ENCODE assay signal across 12 cellular contexts in the genomic region with DNA sequence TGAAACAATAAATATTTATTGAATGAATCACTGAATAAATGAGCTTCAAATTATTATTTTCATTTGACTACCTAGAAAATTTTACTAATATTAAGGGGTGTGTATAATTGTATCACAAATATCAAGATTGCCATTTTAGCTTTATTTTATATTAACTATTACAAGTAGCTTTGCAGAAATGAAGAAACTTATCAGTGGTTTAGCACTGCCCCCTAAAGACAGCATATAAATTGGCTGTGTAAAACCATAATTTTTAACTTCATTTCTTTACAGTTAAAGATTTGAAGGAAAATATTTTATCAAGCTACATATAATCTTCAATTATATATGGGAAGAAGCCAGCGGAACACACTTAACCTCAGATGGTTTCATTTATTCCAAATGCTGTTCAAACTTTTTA. TPM values are rescaled to one million over a fixed set of nuclear protein-coding genes. Genes with fewer than 3 reads are reported as not detected.
DNase-seq lines count a peak whose midpoint lies in the region; ATAC-seq, FAIRE-seq and TF ChIP-seq lines count a peak whose summit lies in the region.
"Had no signal": no experiment of that assay in that cellular context is flagged by ENCODE, and none has a peak within 500 bp of the region (broad histone marks: within the 10 kb centered on the region; RNA-seq: fewer than 3 reads in every experiment).

No MANE protein-coding gene starts in this region.

- no peak for FAIRE-seq in HepG2 (lab: Jason Lieb, UNC)
- FAIRE-seq in pancreas (lab: Jason Lieb, UNC), result no peak

- H4K20me1 ChIP-seq in HepG2 (ENCODE audit: insufficient read depth, low read length), result no peaks in the 10 kb centered on the region
- no peaks in the 10 kb centered on the region for H4K20me1 ChIP-seq in OCI-LY1 (ENCODE audit: insufficient read depth, low read length)
- H4K20me1 ChIP-seq: BLaER1 had no signal

- no peaks in the 10 kb centered on the region; a peak in 1 of 5 replicates for H3K27me3 ChIP-seq in HepG2 (ENCODE audit: control insufficient read depth in 1 of 2, insufficient read depth in 2 of 2, low read length in 2 of 2)
- H3K27me3 ChIP-seq in right lobe of liver, result no peaks in the 10 kb centered on the region
- no peaks in the 10 kb centered on the region for H3K27me3 ChIP-seq in OCI-LY1 (ENCODE audit: insufficient read depth, low read length)
- H3K27me3 ChIP-seq in pancreas, result no peaks in the 10 kb centered on the region
- H3K27me3 ChIP-seq: BLaER1 had no signal

- no peaks in the 10 kb centered on the region for H3K9me3 ChIP-seq in HepG2 (ENCODE audit: low read length)
- H3K9me3 ChIP-seq in right lobe of liver, result no peaks in the 10 kb centered on the region
- no peaks in the 10 kb centered on the region for H3K9me3 ChIP-seq in OCI-LY1 (ENCODE audit: low read length)
- H3K9me3 ChIP-seq in pancreas, result no peaks in the 10 kb centered on the region
- H3K9me3 ChIP-seq: BLaER1 had no signal

- no peak for DNase-seq in HepG2 (ENCODE audit: low spot score)
- DNase-seq in right lobe of liver, result no peak
- DNase-seq in epithelial cell of proximal tubule (ENCODE audit: low read depth), result peak; percentile 7
- DNase-seq in pancreas, result no peak
- DNase-seq: NCI-H446 treated with DMSO at 0.1 percent for 48 hours had no signal

- H3K9me2 ChIP-seq in OCI-LY1 (ENCODE audit: low read depth, low read length), result no peaks in the 10 kb centered on the region

- H3K9ac ChIP-seq in HepG2 (ENCODE audit: insufficient read depth, low read depth, low read length) (no peak overlapping the region), OCI-LY1 (ENCODE audit: low read length) (no peak overlapping the region)
- H3K9ac ChIP-seq: BLaER1 had no signal

- H2AFZ ChIP-seq in HepG2 (ENCODE audit: low read length) (no peak overlapping the region), OCI-LY1 (ENCODE audit: low read length) (no peak overlapping the region)

- H3K27ac ChIP-seq in HepG2 (ENCODE audit: extremely low read length, insufficient read depth, low read length), result no peak overlapping the region
- no peak overlapping the region for H3K27ac ChIP-seq in right lobe of liver
- no peak overlapping the region for H3K27ac ChIP-seq in OCI-LY1 (ENCODE audit: low read depth, low read length, poor library complexity, severe bottlenecking)
- H3K27ac ChIP-seq in pancreas, result no peak overlapping the region
- H3K27ac ChIP-seq: BLaER1 had no signal

- CTCF ChIA-PET in HepG2 (lab: Yijun Ruan, JAX; ENCODE audit: low intra/inter-chr PET ratio, low total read pairs), result interaction anchor here (1.3 kb wide), 1 partner anchor 615 kb away, joined by 5 read pairs; no protein-coding TSS in a partner anchor

- no peaks in the 10 kb centered on the region for H3K4me1 ChIP-seq in HepG2 (ENCODE audit: insufficient read depth, low read length)
- H3K4me1 ChIP-seq in right lobe of liver, result no peaks in the 10 kb centered on the region
- H3K4me1 ChIP-seq in OCI-LY1 (ENCODE audit: insufficient read depth, low read length, severe bottlenecking), result peaks cover 28% of the 10 kb centered on the region
- H3K4me1 ChIP-seq in pancreas, result no peaks in the 10 kb centered on the region

- TF ChIP-seq EP300 in HepG2 (IDR thresholded peaks at IDR 0.05; ENCODE audit: low read depth in 2 of 2, low read length in 2 of 2) (no peak), HepG2 (CRISPR knock-in tag; IDR thresholded peaks at IDR 0.05; ENCODE audit: borderline replicate concordance) (no peak)

- H3K79me2 ChIP-seq in HepG2 (ENCODE audit: insufficient read depth, low read length) (no peaks in the 10 kb centered on the region), OCI-LY1 (ENCODE audit: insufficient read depth, low read length) (no peaks in the 10 kb centered on the region)

- POLR2A ChIA-PET in HepG2 (lab: Yijun Ruan, JAX), result no interaction called here

- BruUV-seq in HepG2 (replicated peaks; lab: Mats Ljungman, UMichigan), result no TSS peak

- no peak overlapping the region for H3K4me2 ChIP-seq in HepG2 (ENCODE audit: low read depth, low read length)
- H3K4me2 ChIP-seq in OCI-LY1 (ENCODE audit: low read length), result no peak overlapping the region

- TF ChIP-seq RAD21 in HepG2 (CRISPR knock-in tag; IDR thresholded peaks at IDR 0.05), result no peak

- H3K4me3 ChIP-seq in HepG2 (replicated peaks in 1 of 3; ENCODE audit: insufficient read depth in 1 of 3, low read depth in 2 of 3, low read length in 3 of 3) (no peak overlapping the region), right lobe of liver (no peak overlapping the region), OCI-LY1 (ENCODE audit: low read depth, low read length, poor library complexity, severe bottlenecking) (no peak overlapping the region), epithelial cell of proximal tubule (ENCODE audit: low read depth, low read length) (no peak overlapping the region), pancreas (no peak overlapping the region)
- H3K4me3 ChIP-seq: BLaER1 had no signal

- no peak for ATAC-seq in HepG2
- ATAC-seq in right lobe of liver, result no peak
- no peak for ATAC-seq in GM19455 (IDR thresholded peaks at IDR 0.05; ENCODE audit: unreplicated experiment)
- no peak for ATAC-seq in HG02798 (IDR thresholded peaks at IDR 0.05; ENCODE audit: poor library complexity, unreplicated experiment)
- ATAC-seq in pancreas, result no peak
- ATAC-seq in GM21786 (IDR thresholded peaks at IDR 0.05; ENCODE audit: unreplicated experiment), result no peak

- H3K36me3 ChIP-seq in HepG2 (replicated peaks in 1 of 2; ENCODE audit: control insufficient read depth in 1 of 2, insufficient read depth in 2 of 2, low read length in 2 of 2) (no peaks in the 10 kb centered on the region), right lobe of liver (no peaks in the 10 kb centered on the region), OCI-LY1 (ENCODE audit: insufficient read depth, low read length) (no peaks in the 10 kb centered on the region), pancreas (no peaks in the 10 kb centered on the region)

- 0 out of 2 replicates have a peak, but pooled peaks have one; percentile 9 for TF ChIP-seq CTCF in HepG2 (CRISPR knock-in tag; IDR thresholded peaks at IDR 0.05)
- peak in 2 of 4 donors; percentile 15 to 24 for TF ChIP-seq CTCF in right lobe of liver (IDR thresholded peaks at IDR 0.05)
- TF ChIP-seq CTCF in OCI-LY1 (IDR thresholded peaks at IDR 0.05; ENCODE audit: low read length), result peak; percentile 53
- TF ChIP-seq CTCF in epithelial cell of proximal tubule (conservative IDR thresholded peaks at IDR 0.05; ENCODE audit: low read depth, low read length), result peak; percentile 60
- no peak for TF ChIP-seq CTCF in pancreas (IDR thresholded peaks at IDR 0.05)

- TF ChIP-seq POLR2A in HepG2 (IDR thresholded peaks at IDR 0.05; ENCODE audit: insufficient read depth in 1 of 2, low read depth in 2 of 2, low read length in 2 of 2) (no peak), right lobe of liver (IDR thresholded peaks at IDR 0.05) (no peak)

- no peaks in the 10 kb centered on the region; the same call in 1 of the 2 replicates for H3F3A ChIP-seq in OCI-LY1 (ENCODE audit: insufficient read depth, low read length)

- in situ Hi-C loops in HepG2 (cut with HindIII; ENCODE audit: extremely low pct_ligation_motif_present, low pct_unique_long_range_greater_than_20kb), result no loop called here

- 0% methylated on average over 1 of the region's 1 CpG for WGBS in HepG2 (ENCODE audit: low lambda C conversion rate)
- WGBS in right lobe of liver (ENCODE audit: insufficient coverage, low coverage, low lambda C conversion rate, missing lambda C conversion rate), result 48% methylated on average over 1 of the region's 1 CpG
- WGBS in pancreas, 2 donors, result 78 to 87% methylated on average over 1 of the region's 1 CpG

- intact Hi-C loops in HepG2 (cut with micrococcal nuclease; ENCODE audit: unreplicated experiment), result loop anchor here (1.0 to 2.0 kb wide), 2 partner anchors 269 to 272 kb away; no protein-coding TSS in a partner anchor
- intact Hi-C loops in right lobe of liver (cut with DNase I), result no loop called here
- intact Hi-C loops in pancreas (cut with DNase I), result no loop called here

TF ChIP-seq in HepG2, 621 proteins besides CTCF, POLR2A, EP300 and RAD21:
- TF ChIP-seq STAG1 (CRISPR knock-in tag; IDR thresholded peaks at IDR 0.05) (peak; percentile 41), ZNF850 (CRISPR knock-in tag; conservative IDR thresholded peaks at IDR 0.05) (no peak), ZNF121 (CRISPR knock-in tag; IDR thresholded peaks at IDR 0.05) (no peak)

RNA-seq across cellular contexts. Expression of a gene that starts 11.4 kb away (rescaled TPM):
- total RNA-seq in HepG2 (2016; rRNA removed; fragmentation: Illumina TruSeq; extraction: Trizol) (not detected in 2 replicates), right lobe of liver (not detected), epithelial cell of proximal tubule (not detected in 2 replicates), pancreas (not detected)
- not detected in 2 replicates for total RNA-seq in HepG2 (2016; cell fraction: cytosol; rRNA removed; fragmentation: Illumina TruSeq; extraction: Trizol; ENCODE audit: low read depth)
- total RNA-seq in HepG2 (2016; cell fraction: insoluble cytoplasmic fraction; rRNA removed; fragmentation: Illumina TruSeq; extraction: Trizol), result not detected in 2 replicates
- not detected in 2 replicates for total RNA-seq in HepG2 (2016; cell fraction: membrane; rRNA removed; fragmentation: Illumina TruSeq; extraction: Trizol)
- not detected in 2 replicates for total RNA-seq in HepG2 (2016; cell fraction: nucleus; rRNA removed; fragmentation: Illumina TruSeq; extraction: Trizol)
- polyA plus RNA-seq in HepG2 (2011; rRNA removed) (not detected in 2 replicates), pancreas (not detected)
- polyA plus RNA-seq in HepG2 (2011; cell fraction: cytosol; rRNA removed), result not detected in 2 replicates
- polyA plus RNA-seq in HepG2 (2011; cell fraction: nucleus; rRNA removed), result not detected in 2 replicates
- polyA plus RNA-seq in HepG2 (2012), result not detected in 2 replicates
- polyA plus RNA-seq in HepG2 (2016; cell fraction: cytosol; fragmentation: Illumina TruSeq; extraction: Trizol; ENCODE audit: low read depth), result not detected in 2 replicates
- polyA plus RNA-seq in HepG2 (2016; cell fraction: insoluble cytoplasmic fraction; fragmentation: Illumina TruSeq; extraction: Trizol; ENCODE audit: low read depth), result not detected in 2 replicates
- polyA plus RNA-seq in HepG2 (2016; cell fraction: membrane; fragmentation: Illumina TruSeq; extraction: Trizol; ENCODE audit: low read depth), result not detected in 2 replicates
- polyA plus RNA-seq in HepG2 (2016; cell fraction: nucleus; fragmentation: Illumina TruSeq; extraction: Trizol; ENCODE audit: insufficient read depth, low read depth), result not detected in 2 replicates
- polyA minus RNA-seq in HepG2 (2011; rRNA and poly(A)+ RNA removed; ENCODE audit: low replicate concordance), result not detected in 2 replicates
- not detected in 2 replicates for polyA minus RNA-seq in HepG2 (2011; cell fraction: cytosol; rRNA and poly(A)+ RNA removed)
- not detected in 2 replicates for polyA minus RNA-seq in HepG2 (2011; cell fraction: nucleus; rRNA and poly(A)+ RNA removed)
- total RNA-seq: glomerular endothelial cell, mucosa of gallbladder had no signal

Comparison
In these comparisons a context has a peak if more than half of its experiments do, and no peak if none do; other contexts are left out.
1. CTCF ChIP-seq: peak in HepG2 (single experiment), OCI-LY1 (single experiment) and epithelial cell of proximal tubule (single experiment); none in pancreas (0 of 4).